ENCODE assay signal across 4 cellular contexts in the genomic region with DNA sequence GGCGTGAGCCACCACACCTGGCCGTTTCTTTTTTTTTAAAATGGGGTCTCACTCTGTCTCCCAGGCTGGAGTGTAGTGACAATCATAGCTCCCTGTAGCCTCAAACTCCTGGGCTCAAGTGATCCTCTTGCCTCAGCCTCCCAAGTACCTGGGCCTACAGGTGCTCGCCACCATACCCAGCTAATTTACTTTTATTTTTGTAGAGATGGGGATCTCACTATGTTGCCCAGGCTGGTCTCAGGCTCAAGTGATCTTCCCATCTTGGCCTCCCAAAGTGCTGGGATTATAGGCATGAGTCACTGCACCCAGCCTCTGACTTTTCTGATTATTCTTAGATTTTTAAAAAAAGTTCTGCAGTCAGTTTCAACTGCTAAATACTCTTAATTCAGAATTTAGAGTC.
TF ChIP-seq lines count a peak whose summit lies in the region.

No MANE protein-coding gene starts in this region.

TF ChIP-seq in SK-N-SH, 30 proteins besides CTCF, POLR2A, EP300 and RAD21:
- TF ChIP-seq, protein P1, sequence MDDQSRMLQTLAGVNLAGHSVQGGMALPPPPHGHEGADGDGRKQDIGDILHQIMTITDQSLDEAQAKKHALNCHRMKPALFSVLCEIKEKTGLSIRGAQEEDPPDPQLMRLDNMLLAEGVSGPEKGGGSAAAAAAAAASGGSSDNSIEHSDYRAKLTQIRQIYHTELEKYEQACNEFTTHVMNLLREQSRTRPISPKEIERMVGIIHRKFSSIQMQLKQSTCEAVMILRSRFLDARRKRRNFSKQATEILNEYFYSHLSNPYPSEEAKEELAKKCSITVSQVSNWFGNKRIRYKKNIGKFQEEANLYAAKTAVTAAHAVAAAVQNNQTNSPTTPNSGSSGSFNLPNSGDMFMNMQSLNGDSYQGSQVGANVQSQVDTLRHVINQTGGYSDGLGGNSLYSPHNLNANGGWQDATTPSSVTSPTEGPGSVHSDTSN (IDR thresholded peaks at IDR 0.05), result no peak
- TF ChIP-seq JUND (IDR thresholded peaks at IDR 0.05) (no peak), FOXM1 (IDR thresholded peaks at IDR 0.05; ENCODE audit: low read depth) (no peak), FOSL2 (IDR thresholded peaks at IDR 0.05; ENCODE audit: borderline replicate concordance, low read depth) (0 out of 2 replicates have a peak, but pooled peaks have one; percentile 4), NRF1 (IDR thresholded peaks at IDR 0.05; ENCODE audit: low read depth, low read length) (no peak)

TF ChIP-seq in SK-N-SH treated with all-trans-retinoic acid at 6 μM for 48 hours, 23 proteins besides CTCF, POLR2A, EP300 and RAD21:
- no peak for TF ChIP-seq OSR1 (CRISPR knock-in tag; IDR thresholded peaks at IDR 0.05)

TF ChIP-seq in WTC11, 78 proteins besides CTCF, POLR2A, EP300 and RAD21:
- TF ChIP-seq FOXJ3 (CRISPR knock-in tag; IDR thresholded peaks at IDR 0.05; ENCODE audit: borderline replicate concordance) (no peak), ZNF121 (CRISPR knock-in tag; IDR thresholded peaks at IDR 0.05) (peak; percentile 27; the same call in 1 of the 2 replicates), ZNF317 (CRISPR knock-in tag; IDR thresholded peaks at IDR 0.05; ENCODE audit: borderline replicate concordance, low read depth) (no peak), NFYB (CRISPR knock-in tag; conservative IDR thresholded peaks at IDR 0.05; ENCODE audit: low read depth) (no peak), CBFB (CRISPR knock-in tag; IDR thresholded peaks at IDR 0.05; ENCODE audit: low read depth) (no peak)
- TF ChIP-seq, protein P2, sequence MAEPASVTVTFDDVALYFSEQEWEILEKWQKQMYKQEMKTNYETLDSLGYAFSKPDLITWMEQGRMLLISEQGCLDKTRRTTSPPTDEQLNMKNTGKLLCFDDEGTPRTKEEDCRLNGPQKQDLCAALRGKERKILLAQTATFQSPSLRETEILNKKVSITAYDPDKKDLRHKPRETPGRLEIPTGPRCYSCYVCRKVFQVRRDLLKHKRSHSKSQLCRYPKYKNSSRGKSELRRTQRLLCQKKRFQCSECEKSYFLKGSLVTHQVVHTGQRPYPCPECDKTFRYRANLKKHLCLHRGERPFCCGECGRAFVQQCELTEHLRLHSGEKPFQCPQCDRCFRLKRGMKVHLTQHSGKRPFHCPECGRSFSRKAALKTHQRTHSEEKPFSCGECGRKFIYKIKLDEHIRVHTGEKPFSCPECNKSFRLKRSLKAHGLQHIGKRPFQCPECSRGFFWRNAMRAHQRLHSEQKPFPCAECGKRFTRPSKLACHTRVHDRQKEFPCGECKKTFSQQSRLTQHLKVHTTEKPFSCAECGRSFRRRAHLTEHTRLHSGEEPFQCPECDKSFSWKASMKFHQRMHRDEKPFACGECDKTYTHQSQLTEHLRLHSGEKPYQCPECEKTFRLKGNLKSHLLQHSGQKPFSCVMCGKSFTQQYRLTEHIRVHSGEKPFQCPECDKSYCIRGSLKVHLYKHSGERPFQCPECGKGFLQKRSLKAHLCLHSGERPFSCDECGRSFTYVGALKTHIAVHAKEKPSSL (CRISPR knock-in tag; conservative IDR thresholded peaks at IDR 0.05), result no peak
- TF ChIP-seq, protein P3, sequence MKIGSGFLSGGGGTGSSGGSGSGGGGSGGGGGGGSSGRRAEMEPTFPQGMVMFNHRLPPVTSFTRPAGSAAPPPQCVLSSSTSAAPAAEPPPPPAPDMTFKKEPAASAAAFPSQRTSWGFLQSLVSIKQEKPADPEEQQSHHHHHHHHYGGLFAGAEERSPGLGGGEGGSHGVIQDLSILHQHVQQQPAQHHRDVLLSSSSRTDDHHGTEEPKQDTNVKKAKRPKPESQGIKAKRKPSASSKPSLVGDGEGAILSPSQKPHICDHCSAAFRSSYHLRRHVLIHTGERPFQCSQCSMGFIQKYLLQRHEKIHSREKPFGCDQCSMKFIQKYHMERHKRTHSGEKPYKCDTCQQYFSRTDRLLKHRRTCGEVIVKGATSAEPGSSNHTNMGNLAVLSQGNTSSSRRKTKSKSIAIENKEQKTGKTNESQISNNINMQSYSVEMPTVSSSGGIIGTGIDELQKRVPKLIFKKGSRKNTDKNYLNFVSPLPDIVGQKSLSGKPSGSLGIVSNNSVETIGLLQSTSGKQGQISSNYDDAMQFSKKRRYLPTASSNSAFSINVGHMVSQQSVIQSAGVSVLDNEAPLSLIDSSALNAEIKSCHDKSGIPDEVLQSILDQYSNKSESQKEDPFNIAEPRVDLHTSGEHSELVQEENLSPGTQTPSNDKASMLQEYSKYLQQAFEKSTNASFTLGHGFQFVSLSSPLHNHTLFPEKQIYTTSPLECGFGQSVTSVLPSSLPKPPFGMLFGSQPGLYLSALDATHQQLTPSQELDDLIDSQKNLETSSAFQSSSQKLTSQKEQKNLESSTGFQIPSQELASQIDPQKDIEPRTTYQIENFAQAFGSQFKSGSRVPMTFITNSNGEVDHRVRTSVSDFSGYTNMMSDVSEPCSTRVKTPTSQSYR (CRISPR knock-in tag; IDR thresholded peaks at IDR 0.05), result no peak

TF ChIP-seq in endothelial cell of umbilical vein, 7 proteins besides CTCF, POLR2A, EP300 and RAD21:
- no peak for TF ChIP-seq GATA2 (IDR thresholded peaks at IDR 0.05; ENCODE audit: insufficient read depth, insufficient read length, low read depth, low read length)
- TF ChIP-seq MYC (IDR thresholded peaks at IDR 0.05; ENCODE audit: low read depth, low read length), result no peak
- TF ChIP-seq POLR2AphosphoS5 (IDR thresholded peaks at IDR 0.05; ENCODE audit: insufficient read depth, low read depth, low read length), result no peak
- TF ChIP-seq EZH2 (IDR thresholded peaks at IDR 0.05; ENCODE audit: borderline replicate concordance, low read depth, low read length, severe bottlenecking), result no peak
- TF ChIP-seq JUN (IDR thresholded peaks at IDR 0.05; ENCODE audit: borderline replicate concordance, insufficient read depth, insufficient read length, low read depth), result no peak
- TF ChIP-seq FOS (IDR thresholded peaks at IDR 0.05; ENCODE audit: borderline replicate concordance, insufficient read depth, low read length), result no peak
- TF ChIP-seq, protein P4, sequence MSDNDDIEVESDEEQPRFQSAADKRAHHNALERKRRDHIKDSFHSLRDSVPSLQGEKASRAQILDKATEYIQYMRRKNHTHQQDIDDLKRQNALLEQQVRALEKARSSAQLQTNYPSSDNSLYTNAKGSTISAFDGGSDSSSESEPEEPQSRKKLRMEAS (IDR thresholded peaks at IDR 0.05; ENCODE audit: insufficient read depth, insufficient read length), result no peak
